Comparison of ENCODE assay signal across 1 cellular context in genomic region chr19:35899547-35900214, GRCh38.
TF ChIP-seq lines count a peak whose summit lies in the region.

No MANE protein-coding gene starts in this region.

TF ChIP-seq in endothelial cell of umbilical vein, 7 proteins besides CTCF, POLR2A, EP300 and RAD21:
- no peak for TF ChIP-seq MYC (IDR thresholded peaks at IDR 0.05; ENCODE audit: low read depth, low read length)
- no peak for TF ChIP-seq JUN (IDR thresholded peaks at IDR 0.05; ENCODE audit: borderline replicate concordance, insufficient read depth, insufficient read length, low read depth)
- TF ChIP-seq POLR2AphosphoS5 (IDR thresholded peaks at IDR 0.05; ENCODE audit: insufficient read depth, low read depth, low read length): peak; percentile 37
